Comparison of ENCODE assay signal across 12 cellular contexts in the genomic region with DNA sequence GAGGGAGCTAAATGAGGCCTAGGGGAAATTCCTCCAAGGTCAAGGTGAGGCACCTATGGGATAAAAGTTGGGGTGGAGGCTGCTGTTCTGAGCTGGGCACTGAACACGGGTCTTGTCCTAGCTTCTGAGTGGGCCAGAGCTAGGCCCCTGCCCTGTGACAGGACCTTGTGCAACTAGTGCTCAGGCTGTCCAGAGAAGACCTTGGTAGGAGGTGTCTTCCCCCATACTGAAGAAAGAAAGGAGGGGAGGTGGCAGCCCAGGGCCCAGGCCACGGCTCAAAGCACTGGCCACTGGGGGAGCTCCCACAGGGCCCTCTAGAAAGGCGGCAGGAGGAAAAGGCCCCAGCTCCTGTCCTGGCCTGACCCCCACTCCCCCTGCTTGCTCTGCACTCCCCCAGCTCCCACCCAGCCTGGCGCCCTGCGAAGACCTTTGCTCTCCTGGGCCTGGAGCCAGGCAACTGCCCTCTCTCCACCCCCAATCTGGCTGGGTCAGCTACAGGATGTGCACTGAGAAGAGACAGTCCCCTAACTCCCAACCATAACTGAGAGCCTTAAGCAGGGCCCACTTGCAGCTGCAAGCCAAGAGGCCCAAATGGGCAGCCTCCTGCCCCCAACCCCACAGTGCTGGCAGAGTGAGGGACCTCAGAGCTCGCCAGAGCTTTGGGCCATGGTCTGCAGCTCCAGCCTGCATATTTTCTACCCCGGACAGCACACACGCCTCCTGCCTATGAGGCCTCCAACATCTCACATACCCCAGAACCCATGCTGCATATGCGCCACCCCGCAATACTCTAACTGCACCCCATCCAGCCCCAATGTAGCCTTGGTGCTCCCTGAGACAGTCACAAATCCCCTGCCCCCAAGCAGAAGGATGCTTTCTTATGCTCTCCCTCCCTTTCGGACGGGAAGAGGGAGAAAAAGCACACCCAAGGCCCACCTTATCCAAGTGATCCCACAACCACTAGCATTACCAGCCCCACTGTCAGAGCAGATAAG. TPM values are rescaled to one million over a fixed set of nuclear protein-coding genes. Genes with fewer than 3 reads are reported as not detected.
A peak's percentile ranks its signal among the peaks of the same experiment; 100 is the strongest.
DNase-seq lines count a peak whose midpoint lies in the region; ATAC-seq and TF ChIP-seq lines count a peak whose summit lies in the region.
"Had no signal": no experiment of that assay in that cellular context is flagged by ENCODE, and none has a peak within 500 bp of the region (broad histone marks: within the 10 kb centered on the region; RNA-seq: fewer than 3 reads in every experiment).

No MANE protein-coding gene starts in this region.

- no peaks in the 10 kb centered on the region for H3K9me3 Mint-ChIP-seq in nephron
- H3K9me3 Mint-ChIP-seq: activated T-cell treated with anti-CD3 and anti-CD28 coated beads, Interleukin-2, amount 50 U/mL, for 4 hours had no signal

- TF ChIP-seq CTCF in VCaP (conservative IDR thresholded peaks at IDR 0.05) (no peak), cardiac muscle cell (IDR thresholded peaks at IDR 0.05; ENCODE audit: low read depth, low read length) (peak; percentile 24), nephron (IDR thresholded peaks at IDR 0.05; ENCODE audit: unreplicated experiment in 3 of 3) (peak in 1 of 3 experiments; percentile 3), upper lobe of right lung (IDR thresholded peaks at IDR 0.05) (no peak)

- H3K4me3 ChIP-seq in cardiac muscle cell (no peak overlapping the region), upper lobe of right lung (no peak overlapping the region)

- H3K27ac Mint-ChIP-seq in nephron: peak overlapping the region; percentile 95 to 99 (median 98)

- H3K27me3 ChIP-seq in cardiac muscle cell (no peaks in the 10 kb centered on the region), upper lobe of right lung (no peaks in the 10 kb centered on the region)

- peak overlapping the region; percentile 13 to 70 (median 67) for H3K4me3 Mint-ChIP-seq in nephron
- H3K4me3 Mint-ChIP-seq: activated T-cell treated with anti-CD3 and anti-CD28 coated beads, Interleukin-2, amount 50 U/mL, for 4 hours had no signal

- H3K4me1 ChIP-seq in cardiac muscle cell (ENCODE audit: low read depth) (peaks cover 21% of the 10 kb centered on the region), upper lobe of right lung (peaks cover 66% of the 10 kb centered on the region)

- H3K27me3 Mint-ChIP-seq in nephron (ENCODE audit: low read depth): peaks cover 1% of the 10 kb centered on the region

- ATAC-seq in upper lobe of right lung (peak; percentile 3), GM19467 (IDR thresholded peaks at IDR 0.05; ENCODE audit: unreplicated experiment) (no peak)
- ATAC-seq: activated T-cell treated with anti-CD3 and anti-CD28 coated beads, Interleukin-2, amount 50 U/mL, for 4 hours had no signal

- peaks cover 76% of the 10 kb centered on the region for H3K4me1 Mint-ChIP-seq in nephron

- H3K36me3 ChIP-seq in cardiac muscle cell (no peaks in the 10 kb centered on the region), upper lobe of right lung (peaks cover 65% of the 10 kb centered on the region)

- peaks cover 22% of the 10 kb centered on the region for H3K36me3 Mint-ChIP-seq in nephron (ENCODE audit: low read depth)

- intact Hi-C loops in upper lobe of right lung (cut with DNase I): no loop called here

- H3K9me3 ChIP-seq in cardiac muscle cell (ENCODE audit: low read depth) (no peaks in the 10 kb centered on the region), upper lobe of right lung (no peaks in the 10 kb centered on the region)

- DNase-seq in cardiac muscle cell (ENCODE audit: low read depth in 1 of 2, low spot score in 1 of 2) (peak in 1 of 2 donors; percentile 80), upper lobe of right lung (no peak), NCI-H524 (lab: John Stamatoyannopoulos, UW) (no peak), SHP77 (lab: John Stamatoyannopoulos, UW) (no peak)
- DNase-seq: activated CD4-positive, CD25-positive, alpha-beta regulatory T cell; activated T-cell treated with anti-CD3 and anti-CD28 coated beads, Interleukin-2, amount 50 U/mL, for 4 hours; NCI-H1092 had no signal

- peak overlapping the region; percentile 16; the same call in 1 of the 2 replicates for H3K27ac ChIP-seq in VCaP
- no peak overlapping the region for H3K27ac ChIP-seq in cardiac muscle cell
- peak overlapping the region; percentile 52 for H3K27ac ChIP-seq in upper lobe of right lung

RNA-seq across cellular contexts. Expression of a gene that starts 15.3 kb away (rescaled TPM):
- 0.28 and 0.36 TPM in 2 replicates for total RNA-seq in cardiac muscle cell
- 0.26 and 0.84 TPM in 2 replicates for polyA plus RNA-seq in cardiac muscle cell
- 2.2 TPM for total RNA-seq in upper lobe of right lung

RNA-seq across cellular contexts. Expression of a gene that starts 29.9 kb away (rescaled TPM):
- total RNA-seq in cardiac muscle cell: 17.4 and 18.7 TPM in 2 replicates
- polyA plus RNA-seq in cardiac muscle cell: 19.1 and 22.4 TPM in 2 replicates
- 11.1 TPM for total RNA-seq in upper lobe of right lung

RNA-seq across cellular contexts. Expression of a gene that starts 34.7 kb away (rescaled TPM):
- total RNA-seq in cardiac muscle cell (74.5 and 140 TPM in 2 replicates), upper lobe of right lung (143 TPM)
- 139 and 203 TPM in 2 replicates for polyA plus RNA-seq in cardiac muscle cell

RNA-seq across cellular contexts. Expression of a gene that starts 37.1 kb away (rescaled TPM):
- total RNA-seq in cardiac muscle cell: not detected in 2 replicates
- polyA plus RNA-seq in cardiac muscle cell: 0.71 TPM in 1 of 2 replicates, not detected in the other
- total RNA-seq in upper lobe of right lung: 4.9 TPM
- total RNA-seq: activated T-cell treated with anti-CD3 and anti-CD28 coated beads, Interleukin-2, amount 50 U/mL, for 4 hours; myocyte; NCI-H460 had no signal

RNA-seq across cellular contexts. Expression of a gene that starts 52.9 kb away (rescaled TPM):
- total RNA-seq in cardiac muscle cell (2.5 and 4.6 TPM in 2 replicates), upper lobe of right lung (29.7 TPM)
- 6.2 and 7.2 TPM in 2 replicates for polyA plus RNA-seq in cardiac muscle cell
